ENCODE assay signal across 8 cellular contexts in genomic region chr19:3762501-3763459, GRCh38.
A peak's percentile ranks its signal among the peaks of the same experiment; 100 is the strongest.
DNase-seq lines count a peak whose midpoint lies in the region; ATAC-seq and TF ChIP-seq lines count a peak whose summit lies in the region.

Gene MRPL54, plus strand, starts transcription at chr19:3762682. Its CDS starts 19 bp downstream, at chr19:3762701.

- DNase-seq in AG09319 (ENCODE audit: extremely low read depth, low read depth): peak; percentile 98
- DNase-seq in NCI-H446 treated with DMSO at 0.1 percent for 48 hours (lab: John Stamatoyannopoulos, UW): peak; percentile 98
- peak; percentile 99 for DNase-seq in cerebellar cortex (ENCODE audit: low spot score)
- peak; percentile 99 for DNase-seq in islet precursor cell
- peak; percentile 98 to 99 (median 98) for DNase-seq in stimulated activated CD4-positive, alpha-beta T cell treated with anti-CD3 and anti-CD28 coated beads, Interleukin-12 subunit alpha, Interleukin-12 subunit beta, amount 100 ng/mL, for 48 hours (ENCODE audit: low read depth in 2 of 3, low spot score in 1 of 3)

- no peak for TF ChIP-seq CTCF in AG09319 (IDR thresholded peaks at IDR 0.05; ENCODE audit: low read depth, low read length)

- ATAC-seq in GM19035 (IDR thresholded peaks at IDR 0.05; ENCODE audit: unreplicated experiment) (peak; percentile 74), HG03354 (IDR thresholded peaks at IDR 0.05; ENCODE audit: poor library complexity, severe bottlenecking, unreplicated experiment) (peak; percentile 77)
- ATAC-seq in activated CD4-positive, CD25-positive, alpha-beta regulatory T cell treated with anti-CD3 and anti-CD28 coated beads, Interleukin-2, amount 50 U/mL, for 24 hours: peak; percentile 87 to 89

Comparison
In these comparisons a context has a peak if more than half of its experiments do, and no peak if none do; other contexts are left out.
1. Peak in every context shown above with its lines: DNase-seq and ATAC-seq.